9 cellular contexts compared by ENCODE assay signal in the genomic region with DNA sequence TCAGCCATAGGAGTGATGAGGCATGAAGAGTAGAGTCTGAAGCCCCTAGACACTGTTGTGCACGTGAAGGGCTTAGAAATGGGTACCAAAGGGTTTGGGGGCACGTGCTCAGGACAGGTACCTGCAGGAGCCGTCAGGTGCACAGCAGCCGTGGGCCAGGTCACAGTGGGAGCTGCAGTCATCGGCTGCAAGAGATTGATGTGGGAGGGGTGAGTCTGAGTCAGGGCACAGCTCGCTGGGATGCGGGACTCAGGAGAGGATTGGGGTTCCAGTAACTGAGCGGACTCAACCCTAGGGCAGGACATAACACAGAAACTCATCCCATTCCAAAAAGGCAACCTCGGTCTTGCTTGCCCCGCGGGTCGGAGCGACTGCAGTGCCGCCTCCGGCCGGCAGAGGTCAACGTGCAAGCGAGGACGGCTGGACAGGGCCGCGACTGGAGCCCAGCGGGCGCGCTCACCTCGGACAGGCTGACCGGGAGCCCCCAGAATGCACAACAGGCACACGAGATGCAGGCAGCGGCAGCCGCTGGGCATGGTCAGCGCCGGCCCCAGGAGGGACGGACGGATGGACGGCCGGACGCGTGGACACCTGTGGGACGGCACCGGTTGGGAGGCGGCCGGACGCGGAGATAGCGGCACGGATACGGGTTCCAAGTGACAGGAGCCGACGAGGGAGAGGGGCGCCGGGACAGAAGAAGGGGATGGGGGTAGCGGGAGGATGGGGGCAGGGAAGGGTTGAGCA. TPM values are rescaled to one million over a fixed set of nuclear protein-coding genes. Genes with fewer than 3 reads are reported as not detected.
A peak's percentile ranks its signal among the peaks of the same experiment; 100 is the strongest.
DNase-seq lines count a peak whose midpoint lies in the region; ATAC-seq and TF ChIP-seq lines count a peak whose summit lies in the region.
"Had no signal": no experiment of that assay in that cellular context is flagged by ENCODE, and none has a peak within 500 bp of the region (broad histone marks: within the 10 kb centered on the region; RNA-seq: fewer than 3 reads in every experiment).

No MANE protein-coding gene starts in this region.

- WGBS in adrenal gland, 4 donors = 5 to 8% (median 6%) methylated on average over 25 to 51 of the region's 51 CpGs
- WGBS in heart left ventricle, 4 donors = 6 to 8% (median 7%) methylated on average over 43 to 51 of the region's 51 CpGs
- WGBS in thyroid gland, 2 donors = 8 to 13% methylated on average over 22 to 40 of the region's 51 CpGs

- peak; percentile 8 for DNase-seq in NCI-H1694 treated with DMSO at 0.1 percent for 48 hours (lab: John Stamatoyannopoulos, UW)
- no peak for DNase-seq in NCI-H1694 (lab: John Stamatoyannopoulos, UW)
- DNase-seq in M059J (ENCODE audit: low read depth) = peak; percentile 85
- DNase-seq in T-cell = peak in 31 of 34 experiments; percentile 23 to 68 (median 49)
- DNase-seq in adrenal gland = peak; percentile 83 to 92 (median 89)
- peak; percentile 84 to 93 (median 89) for DNase-seq in heart left ventricle
- DNase-seq in thyroid gland = peak; percentile 81
- DNase-seq: DND-41 had no signal

- peaks cover 7% of the 10 kb centered on the region for H3K36me3 Mint-ChIP-seq in T-cell

- H2AFZ ChIP-seq in parathyroid adenoma = peak overlapping the region; percentile 86

- no peaks in the 10 kb centered on the region for H3K9me3 ChIP-seq in adrenal gland (replicated peaks in 1 of 3)
- no peaks in the 10 kb centered on the region for H3K9me3 ChIP-seq in heart left ventricle
- no peaks in the 10 kb centered on the region for H3K9me3 ChIP-seq in parathyroid adenoma (ENCODE audit: control insufficient read depth, low read length)
- H3K9me3 ChIP-seq in thyroid gland = no peaks in the 10 kb centered on the region

- no peak overlapping the region for H3K27ac ChIP-seq in adrenal gland
- peak overlapping the region in 1 of 12 donors; percentile 24 for H3K27ac ChIP-seq in heart left ventricle
- no peak overlapping the region for H3K27ac ChIP-seq in parathyroid adenoma
- H3K27ac ChIP-seq in thyroid gland = no peak overlapping the region

- intact Hi-C loops in adrenal gland (cut with DNase I) (loop anchor here (5.0 kb wide), 2 partner anchors 43 to 53 kb away; no protein-coding TSS in a partner anchor), heart left ventricle (cut with DNase I) (loop anchor here (1.0 to 10.0 kb wide), 6 partner anchors 40 to 70 kb away; no protein-coding TSS in a partner anchor), thyroid gland (cut with DNase I) (loop anchor here (2.0 kb wide), 1 partner anchor 52 kb away; no protein-coding TSS in a partner anchor)

- TF ChIP-seq CTCF in adrenal gland (IDR thresholded peaks at IDR 0.05) (peak; percentile 90 to 96 (median 94)), heart left ventricle (IDR thresholded peaks at IDR 0.05) (peak; percentile 91 to 98 (median 96)), parathyroid adenoma (IDR thresholded peaks at IDR 0.05) (peak; percentile 97), thyroid gland (IDR thresholded peaks at IDR 0.05) (peak; percentile 64 to 94 (median 90))

- CTCF ChIA-PET in T-cell (lab: Charles Lee) = interaction anchor here in 1 of 2 donors (1.0 to 1.3 kb wide), 3 partner anchors 52 to 624 kb away, joined by 3 read pairs; no protein-coding TSS in a partner anchor

- H3K27me3 ChIP-seq in adrenal gland (peaks cover 4% of the 10 kb centered on the region), heart left ventricle (peaks cover 0 to 26% (median 6%) of the 10 kb centered on the region in 9 donors), parathyroid adenoma (ENCODE audit: control insufficient read depth, insufficient read depth, low read length) (no peaks in the 10 kb centered on the region), thyroid gland (peaks cover 9% of the 10 kb centered on the region)

- no peak overlapping the region for H3K9ac ChIP-seq in parathyroid adenoma

- H3K4me1 Mint-ChIP-seq in T-cell = peaks cover 11 to 17% (median 15%) of the 10 kb centered on the region in 3 donors

- no peaks in the 10 kb centered on the region for H3K79me2 ChIP-seq in parathyroid adenoma

- POLR2A ChIA-PET in T-cell (lab: Charles Lee) = no interaction called here

- H3K4me3 Mint-ChIP-seq in T-cell = peak overlapping the region; percentile 77 to 83 (median 79)

- peaks cover 0 to 2% of the 10 kb centered on the region in 2 donors for H3K27me3 Mint-ChIP-seq in T-cell

- H3K4me1 ChIP-seq in adrenal gland (replicated peaks in 1 of 2) (peaks cover 3 to 11% of the 10 kb centered on the region in 2 donors), heart left ventricle (peaks cover 0 to 27% (median 6%) of the 10 kb centered on the region in 12 donors), parathyroid adenoma (peaks cover 5% of the 10 kb centered on the region), thyroid gland (peaks cover 5 to 17% of the 10 kb centered on the region in 2 donors)

- no peak for TF ChIP-seq POLR2A in adrenal gland (IDR thresholded peaks at IDR 0.05)
- TF ChIP-seq POLR2A in heart left ventricle (IDR thresholded peaks at IDR 0.05) = no peak
- no peak for TF ChIP-seq POLR2A in thyroid gland (IDR thresholded peaks at IDR 0.05)

- H3K9me3 Mint-ChIP-seq in T-cell = no peaks in the 10 kb centered on the region

- H3K4me3 ChIP-seq in adrenal gland (peak overlapping the region in 2 of 4 donors; percentile 19 to 64), heart left ventricle (peak overlapping the region; percentile 19 to 64 (median 54)), parathyroid adenoma (ENCODE audit: low read depth, low read length) (peak overlapping the region; percentile 43), thyroid gland (replicated peaks in 1 of 3) (peak overlapping the region in 2 of 3 donors; percentile 15 to 36)

- ATAC-seq in T-cell (replicated peaks in 1 of 4) (peak; percentile 48 to 54 (median 50)), heart left ventricle (peak; percentile 67 to 91 (median 90))

- peak overlapping the region; percentile 71 for H3K4me2 ChIP-seq in parathyroid adenoma (ENCODE audit: low read length)

- H3K27ac Mint-ChIP-seq in T-cell = peak overlapping the region; percentile 75 to 79

- H3K36me3 ChIP-seq in adrenal gland (replicated peaks in 1 of 2) (peaks cover 0 to 24% of the 10 kb centered on the region in 2 donors), heart left ventricle (peaks cover 0 to 38% (median 23%) of the 10 kb centered on the region in 9 donors), parathyroid adenoma (ENCODE audit: control insufficient read depth, insufficient read depth, low read length) (no peaks in the 10 kb centered on the region), thyroid gland (peaks cover 15 to 30% of the 10 kb centered on the region in 2 donors)

RNA-seq across cellular contexts. Expression of gene DLK2, which starts 0.9 kb away (rescaled TPM):
- 1.3 and 3.4 TPM in 2 replicates for total RNA-seq in M059J (2014; rRNA removed; shearing (Covaris generic))
- total RNA-seq in T-cell (1 to 10 TPM in 4 of 5 donors, under 1 TPM in 1; 0.47 to 2.1 (median 1.4) TPM), adrenal gland (1 to 10 TPM in 3 of 8 donors, under 1 TPM in 2, not detected in 3; 0.14 to 3.9 (median 1.5) TPM), heart left ventricle (1 to 10 TPM in 8 of 9 donors, under 1 TPM in 1; 0.61 to 4.1 (median 2.6) TPM), thyroid gland (1 to 10 TPM in 2 of 4 donors, under 1 TPM in 1, not detected in 1; 0.89 to 1.3 (median 1.3) TPM)
- polyA plus RNA-seq in adrenal gland (1 to 10 TPM in 1 of 3 donors, under 1 TPM in 1, not detected in 1; 0.64 to 1.0 TPM), heart left ventricle (1 to 10 TPM; 3.2 to 8.1 TPM)

RNA-seq across cellular contexts. Expression of gene TJAP1, which starts 22.9 kb away (rescaled TPM):
- 14.6 and 21.8 TPM in 2 replicates for total RNA-seq in M059J (2014; rRNA removed; shearing (Covaris generic))
- total RNA-seq in T-cell = 10 to 100 TPM; 30.8 to 51.9 (median 50.6) TPM
- total RNA-seq in adrenal gland = 10 to 100 TPM; 24.5 to 66.0 (median 33.0) TPM
- 10 to 100 TPM; 17.6 to 77.5 (median 54.4) TPM for polyA plus RNA-seq in adrenal gland
- 10 to 100 TPM; 16.9 to 34.5 (median 19.1) TPM for total RNA-seq in heart left ventricle
- 10 to 100 TPM; 16.5 TPM for polyA plus RNA-seq in heart left ventricle
- total RNA-seq in thyroid gland = 10 to 100 TPM; 23.2 to 42.4 (median 34.4) TPM

RNA-seq across cellular contexts. Expression of gene ABCC10, which starts 27.1 kb away (rescaled TPM):
- total RNA-seq in M059J (2014; rRNA removed; shearing (Covaris generic)) = 11.7 and 16.5 TPM in 2 replicates
- 10 to 100 TPM; 57.8 to 85.4 (median 75.5) TPM for total RNA-seq in T-cell
- 10 to 100 TPM; 19.1 to 40.0 (median 23.9) TPM for total RNA-seq in adrenal gland
- polyA plus RNA-seq in adrenal gland = 100 to 1,000 TPM in 1 of 3 donors, 10 to 100 TPM in 1, 1 to 10 TPM in 1; 8.5 to 123 (median 70.7) TPM
- total RNA-seq in heart left ventricle = 10 to 100 TPM in 5 of 9 donors, 1 to 10 TPM in 4; 6.4 to 18.3 (median 10.3) TPM
- 10 to 100 TPM in 1 of 2 donors, 1 to 10 TPM in 1; 7.3 to 19.6 TPM for polyA plus RNA-seq in heart left ventricle
- 10 to 100 TPM; 10.5 to 24.3 (median 19.3) TPM for total RNA-seq in thyroid gland

RNA-seq across cellular contexts. Expression of gene LRRC73, which starts 55.7 kb away (rescaled TPM):
- 0.05 and 0.32 TPM in 2 replicates for total RNA-seq in M059J (2014; rRNA removed; shearing (Covaris generic))
- under 1 TPM in 3 of 5 donors, not detected in 2; 0.53 to 0.95 (median 0.76) TPM for total RNA-seq in T-cell
- total RNA-seq in adrenal gland = 10 to 100 TPM in 3 of 8 donors, 1 to 10 TPM in 5; 1.4 to 15.0 (median 6.3) TPM
- 1 to 10 TPM; 2.8 to 4.0 (median 3.1) TPM for polyA plus RNA-seq in adrenal gland
- total RNA-seq in heart left ventricle = 1 to 10 TPM in 8 of 9 donors, under 1 TPM in 1; 0.50 to 5.1 (median 1.9) TPM
- polyA plus RNA-seq in heart left ventricle = 1 to 10 TPM in 1 of 2 donors, under 1 TPM in 1; 0.53 to 1.9 TPM
- total RNA-seq in thyroid gland = 1 to 10 TPM in 3 of 4 donors, under 1 TPM in 1; 0.67 to 2.0 (median 1.6) TPM
